In the genomic region with DNA sequence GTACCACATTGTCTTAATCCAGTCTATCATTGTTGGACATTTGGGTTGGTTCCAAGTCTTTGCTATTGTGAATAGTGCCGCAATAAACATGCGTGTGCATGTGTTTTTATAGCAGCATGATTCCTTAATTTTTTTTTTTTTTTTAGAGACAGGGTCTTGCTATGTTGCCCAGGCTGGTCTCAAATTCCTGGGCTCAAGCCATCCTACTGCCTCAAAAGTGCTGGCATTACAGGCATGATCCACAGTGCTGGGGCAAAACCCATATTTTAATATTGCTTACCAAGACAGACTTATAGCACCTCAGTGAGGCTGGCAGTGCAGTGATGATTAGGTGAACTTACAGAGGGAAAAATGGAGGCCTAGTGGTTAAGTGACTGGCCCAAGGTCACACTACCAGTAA, we compare ENCODE assay signal across 7 cellular contexts.
A peak's percentile ranks its signal among the peaks of the same experiment; 100 is the strongest.
DNase-seq lines count a peak whose midpoint lies in the region; ATAC-seq and TF ChIP-seq lines count a peak whose summit lies in the region.
"Not testable (repeated sequence)": the region's sequence is repeated elsewhere in the genome, so short reads cannot be mapped to it uniquely, and the experiment has no call there.

No MANE protein-coding gene starts in this region.

- H3K4me1 ChIP-seq in H9 (ENCODE audit: insufficient read depth, low read length); vagina: not testable (repeated sequence)
- H3K4me1 ChIP-seq in tibial artery = peaks cover 0 to 32% (median 15%) of the 10 kb centered on the region in 4 donors

- H4K20me1 ChIP-seq in H9 (ENCODE audit: control insufficient read depth, insufficient read depth, insufficient read length) = not testable (repeated sequence)

- not testable (repeated sequence) for H3K79me1 ChIP-seq in H9 (ENCODE audit: insufficient read depth, low read depth, low read length, poor library complexity, severe bottlenecking)

- H3T11ph ChIP-seq in H9 (ENCODE audit: low read length) = not testable (repeated sequence)

- not testable (repeated sequence) for H3K23me2 ChIP-seq in H9 (ENCODE audit: insufficient read length, low read depth, low read length, poor library complexity, severe bottlenecking)

- TF ChIP-seq POLR2A in vagina (IDR thresholded peaks at IDR 0.05) = not testable (repeated sequence)

- not testable (repeated sequence) for H3K4me2 ChIP-seq in H9 (ENCODE audit: insufficient read depth, insufficient read length, low read length)

- ATAC-seq in WTC11, left lobe of liver: not testable (repeated sequence)

- not testable (repeated sequence) for H3K9me3 Mint-ChIP-seq in H9; osteocyte (ENCODE audit: unreplicated experiment)
- H3K9me3 Mint-ChIP-seq in WTC11 = peaks cover 13% of the 10 kb centered on the region

- H2BK120ac ChIP-seq in H9 (ENCODE audit: low read depth, low read length, poor library complexity, severe bottlenecking) = not testable (repeated sequence)

- H3K4me3 Mint-ChIP-seq in H9; WTC11; osteocyte (ENCODE audit: unreplicated experiment): not testable (repeated sequence)

- not testable (repeated sequence) for H3K27me3 ChIP-seq in H9 (ENCODE audit: insufficient read depth, low read length); tibial artery; vagina

- H3K27me3 Mint-ChIP-seq in H9 (ENCODE audit: low read depth) (peaks cover 13% of the 10 kb centered on the region), osteocyte (ENCODE audit: unreplicated experiment) (peaks cover 22% of the 10 kb centered on the region)
- not testable (repeated sequence) for H3K27me3 Mint-ChIP-seq in WTC11 (ENCODE audit: low read depth)

- not testable (repeated sequence) for H3K36me3 Mint-ChIP-seq in H9 (ENCODE audit: insufficient read depth in 1 of 3, low read depth in 3 of 3); WTC11; osteocyte (ENCODE audit: unreplicated experiment)

- not testable (repeated sequence) for H3K23ac ChIP-seq in H9 (ENCODE audit: insufficient read length, low read depth, low read length)

- H3K27ac Mint-ChIP-seq in H9; WTC11; osteocyte (ENCODE audit: unreplicated experiment): not testable (repeated sequence)

- H3K9ac ChIP-seq in H9 (ENCODE audit: extremely low read depth, insufficient read length, low read length) = not testable (repeated sequence)

- not testable (repeated sequence) for TF ChIP-seq CTCF in H9 (conservative IDR thresholded peaks at IDR 0.05); WTC11 (IDR thresholded peaks at IDR 0.05); osteocyte (IDR thresholded peaks at IDR 0.05); tibial artery (IDR thresholded peaks at IDR 0.05); vagina (IDR thresholded peaks at IDR 0.05)

- H3K9me3 ChIP-seq in H9 (ENCODE audit: control insufficient read depth, low read depth, low read length); tibial artery; vagina: not testable (repeated sequence)

- not testable (repeated sequence) for H3K36me3 ChIP-seq in tibial artery, vagina

- H4K5ac ChIP-seq in H9 (ENCODE audit: insufficient read length, low read depth, low read length) = not testable (repeated sequence)

- H3K18ac ChIP-seq in H9 (ENCODE audit: insufficient read length, low read depth, low read length) = not testable (repeated sequence)

- no CpG with 5 or more reads among the region's 2 CpGs for WGBS in H9 (ENCODE audit: extremely low coverage, insufficient read length, low lambda C conversion rate)

- POLR2A ChIA-PET in WTC11 (lab: Charles Lee) = not testable (repeated sequence)

- not testable (repeated sequence) for H2AFZ ChIP-seq in H9 (ENCODE audit: low read length)

- not testable (repeated sequence) for H3K4ac ChIP-seq in H9 (ENCODE audit: low read depth, low read length)

- not testable (repeated sequence) for H3K14ac ChIP-seq in H9 (ENCODE audit: insufficient read depth, low read length)

- not testable (repeated sequence) for H4K91ac ChIP-seq in H9 (ENCODE audit: insufficient read length, low read depth, low read length)

- DNase-seq in H9 (peak; percentile 9), ecto neural progenitor cell (ENCODE audit: low spot score) (peak; percentile 1), left lobe of liver (ENCODE audit: low spot score) (peak; percentile 12), osteocyte (ENCODE audit: extremely low spot score, unreplicated experiment) (peak; percentile 17), vagina (ENCODE audit: extremely low spot score in 2 of 2) (peak; percentile 12 to 62)
- DNase-seq in WTC11 (ENCODE audit: low spot score); tibial artery: not testable (repeated sequence)

- peaks cover 36% of the 10 kb centered on the region in 2 experiments for H3K4me1 Mint-ChIP-seq in H9
- peaks cover 30% of the 10 kb centered on the region for H3K4me1 Mint-ChIP-seq in WTC11
- not testable (repeated sequence) for H3K4me1 Mint-ChIP-seq in osteocyte (ENCODE audit: unreplicated experiment)

- not testable (repeated sequence) for H3K56ac ChIP-seq in H9 (ENCODE audit: insufficient read length, low read depth, low read length)

- intact Hi-C loops in tibial artery (cut with DNase I; ENCODE audit: low total_unique reads) = not testable (repeated sequence)
- intact Hi-C loops in vagina (cut with DNase I) = loop anchor here (10.0 kb wide), 1 partner anchor 115 kb away; a partner anchor contains a TSS

- not testable (repeated sequence) for H2AK5ac ChIP-seq in H9 (ENCODE audit: insufficient read length, low read length)

- not testable (repeated sequence) for H2BK20ac ChIP-seq in H9 (ENCODE audit: low read depth, low read length, poor library complexity, severe bottlenecking)

- H3K27ac ChIP-seq in H9 (ENCODE audit: insufficient read length, low read depth, low read length); vagina: not testable (repeated sequence)
- peak overlapping the region; percentile 67 to 79 for H3K27ac ChIP-seq in tibial artery

- not testable (repeated sequence) for H4K8ac ChIP-seq in H9 (replicated peaks; ENCODE audit: insufficient read length, low read depth, low read length)

- H2BK12ac ChIP-seq in H9 (ENCODE audit: insufficient read length, low read depth, low read length) = not testable (repeated sequence)

- not testable (repeated sequence) for H3K79me2 ChIP-seq in H9 (ENCODE audit: insufficient read depth, low read length)

- not testable (repeated sequence) for H2BK5ac ChIP-seq in H9 (ENCODE audit: insufficient read length, low read length)

- H3K4me3 ChIP-seq in tibial artery, vagina: not testable (repeated sequence)

- H2BK15ac ChIP-seq in H9 (ENCODE audit: low read depth, low read length) = not testable (repeated sequence)

- CTCF ChIA-PET in WTC11 (lab: Charles Lee) = interaction anchor here (1.2 kb wide), 1 partner anchor 12 kb away, joined by 3 read pairs; no protein-coding TSS in a partner anchor

TF ChIP-seq in WTC11, 78 proteins besides CTCF, POLR2A, EP300 and RAD21:
- 0 out of 2 replicates have a peak, but pooled peaks have one; percentile 54 for TF ChIP-seq ZNF121 (CRISPR knock-in tag; IDR thresholded peaks at IDR 0.05)
